ENCODE assay signal across 26 cellular contexts in genomic region chr4:71415491-71415890, GRCh38.
DNase-seq lines count a peak whose midpoint lies in the region; ATAC-seq and TF ChIP-seq lines count a peak whose summit lies in the region.
"Had no signal": no experiment of that assay in that cellular context is flagged by ENCODE, and none has a peak within 500 bp of the region (broad histone marks: within the 10 kb centered on the region; RNA-seq: fewer than 3 reads in every experiment).

No MANE protein-coding gene starts in this region.

- no peak for ATAC-seq in GM19467 (IDR thresholded peaks at IDR 0.05; ENCODE audit: unreplicated experiment)
- ATAC-seq in natural killer cell, result no peak
- ATAC-seq in GM21423 (IDR thresholded peaks at IDR 0.05; ENCODE audit: unreplicated experiment), result no peak
- ATAC-seq: heart left ventricle; stimulated activated naive B cell treated with anti-CD40 and anti-IgM and Interleukin-4, amounts not matched to agents 10 μg/mL and 1 μg/mL and 100 μg/mL, for 72 hours had no signal

- H3K4me1 Mint-ChIP-seq in natural killer cell, result peaks cover 0 to 18% of the 10 kb centered on the region in 2 donors
- H3K4me1 Mint-ChIP-seq: stimulated activated naive B cell treated with anti-CD40 and anti-IgM and Interleukin-4, amounts not matched to agents 10 μg/mL and 1 μg/mL and 100 μg/mL, for 72 hours had no signal

- TF ChIP-seq CTCF in natural killer cell (IDR thresholded peaks at IDR 0.05), result no peak

- in situ Hi-C loops in ACHN (cut with HindIII; ENCODE audit: low pct_ligation_motif_present, low pct_unique_long_range_greater_than_20kb, low sequenced_read_pairs), result no loop called here

- no peak overlapping the region for H3K4me3 Mint-ChIP-seq in natural killer cell
- H3K4me3 Mint-ChIP-seq: nephron; stimulated activated naive B cell treated with anti-CD40 and anti-IgM and Interleukin-4, amounts not matched to agents 10 μg/mL and 1 μg/mL and 100 μg/mL, for 72 hours had no signal

- no peaks in the 10 kb centered on the region for H3K27me3 Mint-ChIP-seq in natural killer cell (ENCODE audit: low read depth in 2 of 2)

- intact Hi-C loops in natural killer cell (cut with micrococcal nuclease), result no loop called here

- peak; percentile 38 for DNase-seq in ACHN
- DNase-seq in HS-5 (ENCODE audit: low read depth), result peak; percentile 47
- DNase-seq in dedifferentiated amniotic fluid mesenchymal stem cell (ENCODE audit: extremely low spot score), result peak; percentile 5
- DNase-seq in kidney glomerular epithelial cell (lab: John Stamatoyannopoulos, UW), result peak; percentile 9
- no peak for DNase-seq in NCI-H510A treated with DMSO at 0.1 percent for 48 hours (lab: John Stamatoyannopoulos, UW)
- DNase-seq in natural killer cell, result no peak
- DNase-seq: activated CD4-positive, alpha-beta T cell treated with anti-CD3 and anti-CD28 coated beads for 48 hours; activated CD8-positive, alpha-beta memory T cell treated with anti-CD3 and anti-CD28 coated beads for 24 hours; activated naive CD4-positive, alpha-beta T cell treated with anti-CD3 and anti-CD28 coated beads, Interleukin-2, amount 50 U/mL, for 16 hours; activated T-cell treated with anti-CD3 and anti-CD28 coated beads for 4 hours; heart left ventricle; NCI-H1092; NCI-H1694; NCI-H446; NCI-H82; ovary; retina; small intestine; stimulated activated naive B cell treated with anti-CD40 and anti-IgM and Interleukin-4, amounts not matched to agents 10 μg/mL and 1 μg/mL and 100 μg/mL, for 72 hours; substantia nigra; T1000; trophoblast cell had no signal

- no peak overlapping the region for H3K27ac Mint-ChIP-seq in natural killer cell
- H3K27ac Mint-ChIP-seq: activated T-helper 2 cell treated with anti-CD3 and anti-CD28 coated beads, Interferon-gamma antibody, Interleukin-2, Interleukin-4, amounts not matched to agents 10 μg/mL and 5 μg/mL and 100 μg/mL, durations not matched to agents 14 hours and 24 hours and 36 hours; nephron; stimulated activated naive B cell treated with anti-CD40 and anti-IgM and Interleukin-4, amounts not matched to agents 10 μg/mL and 1 μg/mL and 100 μg/mL, for 72 hours had no signal

- peaks cover 0 to 2% of the 10 kb centered on the region in 2 donors for H3K9me3 Mint-ChIP-seq in natural killer cell
- H3K9me3 Mint-ChIP-seq: activated T-helper 2 cell treated with anti-CD3 and anti-CD28 coated beads, Interferon-gamma antibody, Interleukin-2, Interleukin-4, amounts not matched to agents 10 μg/mL and 5 μg/mL and 100 μg/mL, durations not matched to agents 14 hours and 24 hours and 36 hours had no signal

- H3K36me3 Mint-ChIP-seq in natural killer cell, result peaks cover 6% of the 10 kb centered on the region

Comparison
In these comparisons a context has a peak if more than half of its experiments do, and no peak if none do; other contexts are left out.
1. DNase-seq: peak in ACHN (single experiment), HS-5 (single experiment), dedifferentiated amniotic fluid mesenchymal stem cell (single experiment) and kidney glomerular epithelial cell (single experiment); none in NCI-H510A treated with DMSO at 0.1 percent for 48 hours (single experiment) and natural killer cell (single experiment).